In genomic region chr21:29634410-29634809, GRCh38 we compare ENCODE assay signal across 34 cellular contexts.
"Had no signal": no experiment of that assay in that cellular context is flagged by ENCODE, and none has a peak within 500 bp of the region (broad histone marks: within the 10 kb centered on the region; RNA-seq: fewer than 3 reads in every experiment).

No MANE protein-coding gene starts in this region.

- DNase-seq: activated effector memory CD4-positive, alpha-beta T cell treated with anti-CD3 and anti-CD28 coated beads, Interleukin-2, amount 50 U/mL, for 16 hours; activated effector memory CD4-positive, alpha-beta T cell treated with Interleukin-2 at 50 U/mL for 16 hours; activated gamma-delta T cell; activated gamma-delta T cell treated with Interleukin-2 at 50 U/mL for 16 hours; activated naive CD4-positive, alpha-beta T cell; activated naive CD4-positive, alpha-beta T cell treated with anti-CD3 and anti-CD28 coated beads for 36 hours; activated naive CD4-positive, alpha-beta T cell treated with anti-CD3 and anti-CD28 coated beads, Interleukin-2, amount 10 ng/mL, durations not matched to agents 7 days and 5 days; activated naive CD4-positive, alpha-beta T cell treated with anti-CD3 and anti-CD28 coated beads, Interleukin-2, amount 50 U/mL, for 16 hours; activated naive CD4-positive, alpha-beta T cell treated with Interleukin-2 at 50 U/mL for 16 hours; activated naive CD8-positive, alpha-beta T cell treated with anti-CD3 and anti-CD28 coated beads for 36 hours; activated naive CD8-positive, alpha-beta T cell treated with anti-CD3 and anti-CD28 coated beads, Interleukin-2, amount 10 ng/mL, durations not matched to agents 7 days and 5 days; activated naive CD8-positive, alpha-beta T cell treated with anti-CD3 and anti-CD28 coated beads, Interleukin-2, amount 50 U/mL, for 24 hours; activated T-cell treated with anti-CD3 and anti-CD28 coated beads, Interleukin-2, amount 50 U/mL, for 1 hour; activated T-cell treated with anti-CD3 and anti-CD28 coated beads, Interleukin-2, amount 50 U/mL, for 24 hours; activated T-cell treated with anti-CD3 and anti-CD28 coated beads, Interleukin-2, amount 50 U/mL, for 4 hours; activated T-cell treated with anti-CD3 and anti-CD28 coated beads, Interleukin-2, amount 50 U/mL, for 48 hours; activated T-cell treated with anti-CD3 and anti-CD28 coated beads, Interleukin-2, amount 50 U/mL, for 72 hours; adrenal gland; amniotic stem cell; amygdala; anterior cingulate cortex; aorta; body of pancreas; brain microvascular endothelial cell; caudate nucleus; central memory CD4-positive, alpha-beta T cell; cerebellar nuclear complex had no signal

- H3K9me3 ChIP-seq: adrenal gland, ascending aorta, body of pancreas, breast epithelium had no signal

- FAIRE-seq: astrocyte, bronchial epithelial cell had no signal

- H3K4me1 ChIP-seq: adrenal gland, ascending aorta, body of pancreas, breast epithelium had no signal

- H3K4me3 ChIP-seq: adrenal gland, ascending aorta, body of pancreas, breast epithelium, cardiac muscle cell had no signal

- H3K27ac ChIP-seq: adrenal gland, ascending aorta, body of pancreas, brain microvascular endothelial cell, breast epithelium, cardiac muscle cell had no signal

- ATAC-seq: activated naive CD4-positive, alpha-beta T cell treated with anti-CD3 and anti-CD28 coated beads, Interleukin-2, amount 50 U/mL, for 72 hours; activated naive CD8-positive, alpha-beta T cell treated with anti-CD3 and anti-CD28 coated beads, Interleukin-2, amount 50 U/mL, for 24 hours; activated T-cell treated with anti-CD3 and anti-CD28 coated beads, Interleukin-2, amount 50 U/mL, for 4 hours; activated T-cell treated with anti-CD3 and anti-CD28 coated beads, Interleukin-2, amount 50 U/mL, for 72 hours; activated T-helper 17 cell treated with anti-CD3 and anti-CD28 coated beads, Interleukin-2, amount 50 U/mL, for 72 hours; body of pancreas had no signal

- H3K27me3 ChIP-seq: adrenal gland, ascending aorta, body of pancreas, brain microvascular endothelial cell, breast epithelium, cardiac muscle cell had no signal

- H3K36me3 ChIP-seq: adrenal gland, ascending aorta, brain microvascular endothelial cell, breast epithelium, cardiac muscle cell had no signal
